ENCODE assay signal across 8 cellular contexts in the genomic region with DNA sequence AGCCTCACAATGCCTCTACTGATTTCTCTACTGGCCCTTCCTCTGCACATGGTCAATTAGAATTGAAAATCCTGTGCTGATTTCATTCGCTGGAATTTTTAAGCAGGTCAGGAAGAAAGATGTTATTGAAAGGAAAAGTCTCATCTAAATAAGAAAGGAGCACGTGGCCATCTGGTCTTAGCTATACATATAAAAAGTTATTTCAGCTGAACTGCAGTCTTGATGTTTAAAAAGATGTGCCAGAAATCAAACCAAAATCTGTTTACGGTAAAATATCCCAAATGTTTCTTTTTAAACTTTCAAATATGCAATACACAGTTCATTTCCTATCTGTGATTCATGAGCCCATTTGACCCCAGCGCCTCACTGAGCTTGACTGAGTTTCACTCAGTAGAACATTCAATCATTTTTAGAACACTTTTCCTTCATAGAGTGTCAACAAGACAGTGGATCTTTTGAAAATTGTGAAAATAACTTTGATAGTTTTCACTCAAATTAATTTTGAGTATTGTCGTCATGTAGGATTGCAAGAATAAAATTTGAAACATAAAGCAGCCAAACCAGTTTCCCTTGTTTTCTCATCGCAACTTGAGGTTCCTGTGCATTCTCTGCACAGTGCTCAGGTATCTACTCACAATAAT.
DNase-seq lines count a peak whose midpoint lies in the region; ATAC-seq and TF ChIP-seq lines count a peak whose summit lies in the region.

No MANE protein-coding gene starts in this region.

- H3K27ac ChIP-seq in heart left ventricle (peak overlapping the region in 7 of 12 donors; percentile 1 to 91 (median 32)), right cardiac atrium (ENCODE audit: low read length) (no peak overlapping the region), upper lobe of left lung (peak overlapping the region; percentile 44 to 91 (median 85))

- ATAC-seq in heart left ventricle (no peak), right cardiac atrium (no peak), T-cell (replicated peaks in 1 of 4) (no peak), upper lobe of left lung (ENCODE audit: low FRiP score in 2 of 2) (no peak), HG02885 (IDR thresholded peaks at IDR 0.05; ENCODE audit: poor library complexity, unreplicated experiment) (no peak), GM21423 (IDR thresholded peaks at IDR 0.05; ENCODE audit: unreplicated experiment) (no peak)

- peak overlapping the region; percentile 56 to 87 for H3K27ac Mint-ChIP-seq in T-cell

- no peaks in the 10 kb centered on the region for H3K36me3 ChIP-seq in heart left ventricle
- H3K36me3 ChIP-seq in upper lobe of left lung = no peaks in the 10 kb centered on the region

- TF ChIP-seq CTCF in heart left ventricle (IDR thresholded peaks at IDR 0.05) (no peak), upper lobe of left lung (IDR thresholded peaks at IDR 0.05) (no peak)

- 52 to 61% (median 57%) methylated on average over 6 of the region's 6 CpGs for WGBS in heart left ventricle, 4 donors
- whole genome bisulfite sequencing in right cardiac atrium = 62% methylated on average over 6 of the region's 6 CpGs
- 24 to 33% methylated on average over 6 of the region's 6 CpGs for WGBS in upper lobe of left lung, 2 donors

- intact Hi-C loops in heart left ventricle (cut with DNase I) (loop anchor here in 3 of 10 donors (5.0 to 10.0 kb wide), 3 partner anchors 40 to 158 kb away; no protein-coding TSS in a partner anchor), right cardiac atrium (cut with DNase I) (no loop called here)

- TF ChIP-seq POLR2A in heart left ventricle (IDR thresholded peaks at IDR 0.05) = no peak
- no peak for TF ChIP-seq POLR2A in upper lobe of left lung (IDR thresholded peaks at IDR 0.05)

- peaks cover 44 to 48% (median 47%) of the 10 kb centered on the region in 3 donors for H3K4me1 Mint-ChIP-seq in T-cell

- H3K27me3 Mint-ChIP-seq in T-cell = no peaks in the 10 kb centered on the region

- CTCF ChIA-PET in T-cell (lab: Charles Lee) = interaction anchor here in 1 of 2 donors (0.6 kb wide), 1 partner anchor 239 kb away, joined by 5 read pairs; no protein-coding TSS in a partner anchor

- H3K36me3 Mint-ChIP-seq in T-cell = no peaks in the 10 kb centered on the region

- POLR2A ChIA-PET in T-cell (lab: Charles Lee) = no interaction called here

- no peaks in the 10 kb centered on the region for H3K9me3 ChIP-seq in heart left ventricle
- H3K9me3 ChIP-seq in right cardiac atrium (ENCODE audit: control insufficient read depth, low read length) = no peaks in the 10 kb centered on the region
- H3K9me3 ChIP-seq in upper lobe of left lung = no peaks in the 10 kb centered on the region

- peak overlapping the region; percentile 55 to 74 (median 68) for H3K4me3 Mint-ChIP-seq in T-cell

- DNase-seq in heart left ventricle = peak in 1 of 5 donors; percentile 30
- DNase-seq in right cardiac atrium = no peak
- DNase-seq in T-cell = peak in 1 of 34 experiments; percentile 6
- DNase-seq in foreskin melanocyte = peak; percentile 46
- peak in 1 of 2 donors; percentile 34 for DNase-seq in upper lobe of left lung
- DNase-seq in cerebellum (ENCODE audit: low spot score) = no peak

- TF ChIP-seq EP300 in upper lobe of left lung (IDR thresholded peaks at IDR 0.05) = no peak

- H3K4me1 ChIP-seq in heart left ventricle (peaks cover 3 to 71% (median 37%) of the 10 kb centered on the region in 12 donors), right cardiac atrium (ENCODE audit: control insufficient read depth, insufficient read depth, low read length) (no peaks in the 10 kb centered on the region), upper lobe of left lung (peaks cover 33 to 46% (median 38%) of the 10 kb centered on the region in 4 donors)

- peak overlapping the region in 7 of 12 donors; percentile 11 to 75 (median 17) for H3K4me3 ChIP-seq in heart left ventricle
- no peak overlapping the region for H3K4me3 ChIP-seq in right cardiac atrium (ENCODE audit: low read length)
- H3K4me3 ChIP-seq in upper lobe of left lung = peak overlapping the region in 3 of 4 donors; percentile 7 to 59 (median 53)

- no peaks in the 10 kb centered on the region for H3K9me3 Mint-ChIP-seq in T-cell

- H3K27me3 ChIP-seq in heart left ventricle = no peaks in the 10 kb centered on the region
- no peaks in the 10 kb centered on the region for H3K27me3 ChIP-seq in right cardiac atrium (ENCODE audit: control insufficient read depth, insufficient read depth)
- H3K27me3 ChIP-seq in upper lobe of left lung = no peaks in the 10 kb centered on the region
